Comparison of ENCODE assay signal across 29 cellular contexts in genomic region chr4:77715414-77716290, GRCh38.
DNase-seq lines count a peak whose midpoint lies in the region; ATAC-seq and TF ChIP-seq lines count a peak whose summit lies in the region.
"Had no signal": no experiment of that assay in that cellular context is flagged by ENCODE, and none has a peak within 500 bp of the region (broad histone marks: within the 10 kb centered on the region; RNA-seq: fewer than 3 reads in every experiment).

No MANE protein-coding gene starts in this region.

- no peaks in the 10 kb centered on the region for H4K20me1 ChIP-seq in GM23338 (replicated peaks; ENCODE audit: insufficient read depth)

- no peaks in the 10 kb centered on the region for H3K27me3 ChIP-seq in CD4-positive, alpha-beta T cell (ENCODE audit: control insufficient read depth, insufficient read depth, low read length)
- H3K27me3 ChIP-seq in GM23338 (ENCODE audit: insufficient read depth): no peaks in the 10 kb centered on the region
- no peaks in the 10 kb centered on the region for H3K27me3 ChIP-seq in naive thymus-derived CD4-positive, alpha-beta T cell (ENCODE audit: control insufficient read depth in 2 of 2, insufficient read depth in 2 of 2, low read length in 2 of 2)
- H3K27me3 ChIP-seq: adrenal gland, brain microvascular endothelial cell, heart left ventricle, neural progenitor cell, suprapubic skin, upper lobe of right lung had no signal

- H3K4me3 ChIP-seq in GM23338: no peak overlapping the region
- H3K4me3 ChIP-seq in naive thymus-derived CD4-positive, alpha-beta T cell (ENCODE audit: low read length): no peak overlapping the region
- H3K4me3 ChIP-seq: adrenal gland, HAP-1, heart left ventricle, lung, mucosa of descending colon, neural progenitor cell, suprapubic skin, upper lobe of right lung had no signal

- H3K9me2 ChIP-seq in GM23338 (ENCODE audit: insufficient read depth): no peaks in the 10 kb centered on the region

- H2AFZ ChIP-seq in GM23338: no peak overlapping the region
- H2AFZ ChIP-seq: neural progenitor cell, parathyroid adenoma had no signal

- peaks cover 14% of the 10 kb centered on the region for H3K4me1 Mint-ChIP-seq in CD4-positive, alpha-beta T cell (ENCODE audit: low read depth)
- peaks cover 43% of the 10 kb centered on the region for H3K4me1 Mint-ChIP-seq in GM23338
- H3K4me1 Mint-ChIP-seq in naive thymus-derived CD4-positive, alpha-beta T cell: peaks cover 5 to 47% (median 18%) of the 10 kb centered on the region in 7 donors

- no peaks in the 10 kb centered on the region for H3F3A ChIP-seq in GM23338 (replicated peaks; ENCODE audit: low read depth)

- H3K27ac Mint-ChIP-seq in CD4-positive, alpha-beta T cell: peak overlapping the region; percentile 43
- H3K27ac Mint-ChIP-seq in GM23338: peak overlapping the region; percentile 79
- peak overlapping the region; percentile 65 to 79 for H3K27ac Mint-ChIP-seq in activated naive CD4-positive, alpha-beta T cell treated with anti-CD3 and anti-CD28 coated beads, Interleukin-2, amount 50 U/mL, for 72 hours
- peak overlapping the region in 5 of 9 donors; percentile 42 to 77 (median 64) for H3K27ac Mint-ChIP-seq in naive thymus-derived CD4-positive, alpha-beta T cell
- H3K27ac Mint-ChIP-seq: neural progenitor cell had no signal

- H3K36me3 Mint-ChIP-seq in CD4-positive, alpha-beta T cell (ENCODE audit: low read depth): peaks cover 62% of the 10 kb centered on the region
- H3K36me3 Mint-ChIP-seq in GM23338 (ENCODE audit: low read depth): no peaks in the 10 kb centered on the region
- peaks cover 0 to 46% of the 10 kb centered on the region in 2 donors for H3K36me3 Mint-ChIP-seq in activated naive CD4-positive, alpha-beta T cell treated with anti-CD3 and anti-CD28 coated beads, Interleukin-2, amount 50 U/mL, for 72 hours
- peaks cover 14 to 40% (median 35%) of the 10 kb centered on the region in 5 donors for H3K36me3 Mint-ChIP-seq in naive thymus-derived CD4-positive, alpha-beta T cell

- H3K36me3 ChIP-seq in GM23338 (ENCODE audit: insufficient read depth): no peaks in the 10 kb centered on the region
- peaks cover 0 to 8% (median 6%) of the 10 kb centered on the region in 3 experiments for H3K36me3 ChIP-seq in naive thymus-derived CD4-positive, alpha-beta T cell (ENCODE audit: control insufficient read depth in 2 of 3, insufficient read depth in 3 of 3, low read length in 3 of 3)
- H3K36me3 ChIP-seq: brain microvascular endothelial cell, HAP-1, neural progenitor cell, WERI-Rb-1 had no signal

- intact Hi-C loops in CD4-positive, alpha-beta T cell (cut with DNase I, micrococcal nuclease): no loop called here
- intact Hi-C loops in naive thymus-derived CD4-positive, alpha-beta T cell (cut with micrococcal nuclease): no loop called here

- H3K79me2 ChIP-seq in GM23338 (replicated peaks; ENCODE audit: insufficient read depth): no peaks in the 10 kb centered on the region
- H3K79me2 ChIP-seq: parathyroid adenoma had no signal

- H3K27ac ChIP-seq in CD4-positive, alpha-beta T cell (ENCODE audit: low read depth, low read length): no peak overlapping the region
- no peak overlapping the region for H3K27ac ChIP-seq in GM23338 (ENCODE audit: low read depth)
- no peak overlapping the region for H3K27ac ChIP-seq in naive thymus-derived CD4-positive, alpha-beta T cell (ENCODE audit: low read depth, low read length)
- H3K27ac ChIP-seq: adrenal gland, brain microvascular endothelial cell, heart left ventricle, neural progenitor cell, parathyroid adenoma, suprapubic skin, upper lobe of right lung, WERI-Rb-1 had no signal

- no peaks in the 10 kb centered on the region for H3K9me3 Mint-ChIP-seq in CD4-positive, alpha-beta T cell
- H3K9me3 Mint-ChIP-seq in GM23338: no peaks in the 10 kb centered on the region
- H3K9me3 Mint-ChIP-seq in activated naive CD4-positive, alpha-beta T cell treated with anti-CD3 and anti-CD28 coated beads, Interleukin-2, amount 50 U/mL, for 72 hours: peaks cover 0 to 3% of the 10 kb centered on the region in 2 donors
- peaks cover 0 to 4% (median 0%) of the 10 kb centered on the region in 11 donors for H3K9me3 Mint-ChIP-seq in naive thymus-derived CD4-positive, alpha-beta T cell
- H3K9me3 Mint-ChIP-seq: effector memory CD8-positive, alpha-beta T cell; neural progenitor cell had no signal

- ATAC-seq in CD4-positive, alpha-beta T cell (ENCODE audit: poor library complexity): no peak
- ATAC-seq in GM23338 (no peak), GM19324 (IDR thresholded peaks at IDR 0.05; ENCODE audit: low FRiP score, unreplicated experiment) (no peak)
- ATAC-seq in activated naive CD4-positive, alpha-beta T cell treated with anti-CD3 and anti-CD28 coated beads, Interleukin-2, amount 50 U/mL, for 72 hours: peak; percentile 77 to 81
- ATAC-seq in naive thymus-derived CD4-positive, alpha-beta T cell: no peak
- ATAC-seq: effector memory CD8-positive, alpha-beta T cell; heart left ventricle; mucosa of descending colon; PC-3; right cardiac atrium; SK-N-SH treated with all-trans-retinoic acid at 6 μM for 48 hours; upper lobe of right lung had no signal

- H3K4me1 ChIP-seq in GM23338 (ENCODE audit: insufficient read depth): peaks cover 24% of the 10 kb centered on the region
- H3K4me1 ChIP-seq in naive thymus-derived CD4-positive, alpha-beta T cell (ENCODE audit: control insufficient read depth in 2 of 2, insufficient read depth in 2 of 2, low read length in 2 of 2): no peaks in the 10 kb centered on the region
- H3K4me1 ChIP-seq: adrenal gland, HAP-1, heart left ventricle, neural progenitor cell, parathyroid adenoma, suprapubic skin, upper lobe of right lung had no signal

- no peak for TF ChIP-seq CTCF in CD4-positive, alpha-beta T cell (IDR thresholded peaks at IDR 0.05)
- TF ChIP-seq CTCF in GM23338 (conservative IDR thresholded peaks at IDR 0.05; ENCODE audit: low read depth in 2 of 2): no peak

- POLR2A ChIA-PET in CD4-positive, alpha-beta T cell (lab: Charles Lee): interaction anchor here (1.4 kb wide), 1 partner anchor 103 kb away, joined by 3 read pairs; no protein-coding TSS in a partner anchor
- POLR2A ChIA-PET in naive thymus-derived CD4-positive, alpha-beta T cell (lab: Charles Lee): interaction anchor here (0.6 kb wide), 1 partner anchor 50 kb away, joined by 3 read pairs; no protein-coding TSS in a partner anchor

- H3K27me3 Mint-ChIP-seq in CD4-positive, alpha-beta T cell: no peaks in the 10 kb centered on the region
- H3K27me3 Mint-ChIP-seq in GM23338 (ENCODE audit: insufficient read depth, low read depth, poor library complexity): no peaks in the 10 kb centered on the region
- no peaks in the 10 kb centered on the region for H3K27me3 Mint-ChIP-seq in naive thymus-derived CD4-positive, alpha-beta T cell
- H3K27me3 Mint-ChIP-seq: effector memory CD8-positive, alpha-beta T cell had no signal

- no peaks in the 10 kb centered on the region for H3K9me3 ChIP-seq in CD4-positive, alpha-beta T cell (ENCODE audit: control insufficient read depth, low read length)
- H3K9me3 ChIP-seq in naive thymus-derived CD4-positive, alpha-beta T cell (ENCODE audit: control insufficient read depth in 2 of 3, low read length in 3 of 3): no peaks in the 10 kb centered on the region
- H3K9me3 ChIP-seq: adrenal gland, HAP-1, heart left ventricle, mucosa of descending colon, suprapubic skin, upper lobe of right lung had no signal

- CTCF ChIA-PET in CD4-positive, alpha-beta T cell (lab: Charles Lee): interaction anchor here (1.5 kb wide), 1 partner anchor 8 kb away, joined by 3 read pairs; no protein-coding TSS in a partner anchor
- CTCF ChIA-PET in naive thymus-derived CD4-positive, alpha-beta T cell (lab: Charles Lee): no interaction called here

- no peak overlapping the region for H3K4me3 Mint-ChIP-seq in CD4-positive, alpha-beta T cell
- no peak overlapping the region for H3K4me3 Mint-ChIP-seq in GM23338
- peak overlapping the region in 2 of 10 donors; percentile 3 to 50 for H3K4me3 Mint-ChIP-seq in naive thymus-derived CD4-positive, alpha-beta T cell
- H3K4me3 Mint-ChIP-seq: effector memory CD8-positive, alpha-beta T cell; neural progenitor cell had no signal

- H3K4me2 ChIP-seq in GM23338: peak overlapping the region; percentile 8; the same call in 1 of the 2 replicates
- H3K4me2 ChIP-seq: neural progenitor cell had no signal

- no peak for DNase-seq in CD4-positive, alpha-beta T cell
- no peak for DNase-seq in GM23338 (ENCODE audit: low spot score)
- no peak for DNase-seq in activated naive CD4-positive, alpha-beta T cell treated with anti-CD3 and anti-CD28 coated beads, Interleukin-2, amount 50 U/mL, for 72 hours (ENCODE audit: low spot score in 2 of 2)
- DNase-seq in naive thymus-derived CD4-positive, alpha-beta T cell: no peak
- DNase-seq in COLO829 (ENCODE audit: low spot score): no peak
- DNase-seq in central memory CD4-positive, alpha-beta T cell: no peak
- DNase-seq: activated T-cell treated with anti-CD3 and anti-CD28 coated beads, Interleukin-2, amount 50 U/mL, for 48 hours; adrenal gland; brain microvascular endothelial cell; C1 segment of cervical spinal cord; effector memory CD8-positive, alpha-beta T cell; heart left ventricle; kidney glomerular epithelial cell; mucosa of descending colon; NCI-H1048; NCI-H187; NCI-H524 treated with DMSO at 0.1 percent for 48 hours; PC-3; right cardiac atrium; T-helper 9 cell; upper lobe of right lung; WERI-Rb-1 had no signal

Comparison
In these comparisons a context has a peak if more than half of its experiments do, and no peak if none do; other contexts are left out.
1. ATAC-seq: peak in activated naive CD4-positive, alpha-beta T cell treated with anti-CD3 and anti-CD28 coated beads, Interleukin-2, amount 50 U/mL, for 72 hours (2 of 2); none in CD4-positive, alpha-beta T cell (single experiment), GM23338 (single experiment), naive thymus-derived CD4-positive, alpha-beta T cell (single experiment) and GM19324 (single experiment).
2. Peak in every context shown above with its lines, with median percentiles within 50 percentile points of each other: H3K27ac Mint-ChIP-seq.